ENCODE assay signal across 1 cellular context in the genomic region with DNA sequence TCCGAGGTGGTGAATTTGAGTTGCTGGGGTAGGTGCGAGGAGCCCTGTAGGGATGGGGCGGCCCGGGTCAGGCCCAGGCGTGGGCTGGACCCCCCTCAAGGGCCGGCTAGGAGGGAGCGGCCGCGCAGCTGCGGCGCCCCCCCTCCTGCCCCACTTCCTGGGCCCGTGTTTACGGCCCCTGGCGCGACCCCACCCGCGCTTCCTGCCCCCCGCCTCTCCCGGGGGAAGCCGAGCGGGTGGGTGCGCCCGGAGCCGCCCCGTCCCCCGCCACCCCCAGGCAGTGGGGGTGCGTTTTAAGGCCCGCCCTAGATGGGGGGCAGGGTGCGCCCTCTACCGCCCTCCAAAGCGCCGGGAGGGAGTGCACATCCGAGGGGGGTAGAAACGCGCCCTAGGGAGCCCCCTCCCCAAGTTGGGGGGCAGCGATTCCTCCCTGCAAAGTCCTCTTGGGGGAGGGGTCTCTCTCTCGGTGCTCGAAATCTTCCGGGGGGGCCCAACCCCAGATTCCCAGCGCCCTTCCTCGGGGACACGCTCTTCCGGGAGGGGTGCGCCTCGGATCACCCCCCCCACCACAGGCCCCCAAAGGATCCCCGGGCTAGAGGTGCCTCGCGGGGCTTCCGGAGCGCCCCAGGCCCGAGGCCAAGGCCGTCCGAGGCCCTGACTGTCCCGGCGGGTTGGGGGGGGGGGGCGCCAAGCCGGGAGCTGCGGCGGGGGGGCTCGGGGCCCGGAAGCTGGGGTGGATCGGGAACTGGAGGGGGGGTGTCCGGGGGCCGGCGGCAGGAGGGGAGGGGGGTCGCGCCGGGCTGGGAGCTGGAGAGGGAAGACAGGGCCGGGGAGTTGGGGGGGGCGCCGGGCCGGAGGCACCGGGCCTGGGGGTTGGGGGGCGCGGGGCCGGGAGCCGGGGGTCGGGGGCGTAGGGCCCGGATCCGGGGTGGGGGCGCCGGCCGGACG.
TF ChIP-seq lines count a peak whose summit lies in the region.

No MANE protein-coding gene starts in this region.

TF ChIP-seq in K562, 482 proteins besides CTCF, POLR2A, EP300 and RAD21 (continues in another document):
- TF ChIP-seq U2AF2 (optimal IDR thresholded peaks at IDR 0.05; ENCODE audit: low read depth, low read length) (no peak), ZSCAN32 (CRISPR knock-in tag; IDR thresholded peaks at IDR 0.05) (peak; percentile 50; the same call in 1 of the 2 replicates), ZBTB7A (IDR thresholded peaks at IDR 0.05; ENCODE audit: borderline replicate concordance, control insufficient read depth, low read depth, low read length) (peak; percentile 97), ELF1 (tag; IDR thresholded peaks at IDR 0.05) (peak; percentile 74), CCNT2 (IDR thresholded peaks at IDR 0.05; ENCODE audit: borderline replicate concordance, extremely low read depth, insufficient read length, low read depth, low read length) (peak; percentile 46), MAFF (IDR thresholded peaks at IDR 0.05; ENCODE audit: low read length) (no peak), CBX3 (IDR thresholded peaks at IDR 0.05; ENCODE audit: borderline replicate concordance in 1 of 2, low read length in 2 of 2) (no peak), JUN (IDR thresholded peaks at IDR 0.05; ENCODE audit: borderline replicate concordance, low read depth, low read length) (no peak), JUN (CRISPR knock-in tag; IDR thresholded peaks at IDR 0.05; ENCODE audit: borderline replicate concordance) (no peak), CXXC5 (CRISPR knock-in tag; IDR thresholded peaks at IDR 0.05) (peak; percentile 65), ZNF75A (CRISPR knock-in tag; IDR thresholded peaks at IDR 0.05) (no peak), OTX1 (CRISPR knock-in tag; IDR thresholded peaks at IDR 0.05) (peak; percentile 61; the same call in 1 of the 2 replicates), CBFA2T2 (conservative IDR thresholded peaks at IDR 0.05) (no peak), RB1 (IDR thresholded peaks at IDR 0.05; ENCODE audit: low read depth) (peak; percentile 66), TBP (optimal IDR thresholded peaks at IDR 0.05; ENCODE audit: low read depth, low read length) (peak; percentile 26), MTA3 (IDR thresholded peaks at IDR 0.05; ENCODE audit: borderline replicate concordance) (peak; percentile 76), ELF4 (CRISPR knock-in tag; IDR thresholded peaks at IDR 0.05) (0 out of 2 replicates have a peak, but pooled peaks have one; percentile 24), IFI16 (CRISPR knock-in tag; IDR thresholded peaks at IDR 0.05) (no peak), SOX6 (IDR thresholded peaks at IDR 0.05) (no peak), CC2D1A (IDR thresholded peaks at IDR 0.05) (peak; percentile 12; the same call in 1 of the 2 replicates)
- TF ChIP-seq, protein P1, sequence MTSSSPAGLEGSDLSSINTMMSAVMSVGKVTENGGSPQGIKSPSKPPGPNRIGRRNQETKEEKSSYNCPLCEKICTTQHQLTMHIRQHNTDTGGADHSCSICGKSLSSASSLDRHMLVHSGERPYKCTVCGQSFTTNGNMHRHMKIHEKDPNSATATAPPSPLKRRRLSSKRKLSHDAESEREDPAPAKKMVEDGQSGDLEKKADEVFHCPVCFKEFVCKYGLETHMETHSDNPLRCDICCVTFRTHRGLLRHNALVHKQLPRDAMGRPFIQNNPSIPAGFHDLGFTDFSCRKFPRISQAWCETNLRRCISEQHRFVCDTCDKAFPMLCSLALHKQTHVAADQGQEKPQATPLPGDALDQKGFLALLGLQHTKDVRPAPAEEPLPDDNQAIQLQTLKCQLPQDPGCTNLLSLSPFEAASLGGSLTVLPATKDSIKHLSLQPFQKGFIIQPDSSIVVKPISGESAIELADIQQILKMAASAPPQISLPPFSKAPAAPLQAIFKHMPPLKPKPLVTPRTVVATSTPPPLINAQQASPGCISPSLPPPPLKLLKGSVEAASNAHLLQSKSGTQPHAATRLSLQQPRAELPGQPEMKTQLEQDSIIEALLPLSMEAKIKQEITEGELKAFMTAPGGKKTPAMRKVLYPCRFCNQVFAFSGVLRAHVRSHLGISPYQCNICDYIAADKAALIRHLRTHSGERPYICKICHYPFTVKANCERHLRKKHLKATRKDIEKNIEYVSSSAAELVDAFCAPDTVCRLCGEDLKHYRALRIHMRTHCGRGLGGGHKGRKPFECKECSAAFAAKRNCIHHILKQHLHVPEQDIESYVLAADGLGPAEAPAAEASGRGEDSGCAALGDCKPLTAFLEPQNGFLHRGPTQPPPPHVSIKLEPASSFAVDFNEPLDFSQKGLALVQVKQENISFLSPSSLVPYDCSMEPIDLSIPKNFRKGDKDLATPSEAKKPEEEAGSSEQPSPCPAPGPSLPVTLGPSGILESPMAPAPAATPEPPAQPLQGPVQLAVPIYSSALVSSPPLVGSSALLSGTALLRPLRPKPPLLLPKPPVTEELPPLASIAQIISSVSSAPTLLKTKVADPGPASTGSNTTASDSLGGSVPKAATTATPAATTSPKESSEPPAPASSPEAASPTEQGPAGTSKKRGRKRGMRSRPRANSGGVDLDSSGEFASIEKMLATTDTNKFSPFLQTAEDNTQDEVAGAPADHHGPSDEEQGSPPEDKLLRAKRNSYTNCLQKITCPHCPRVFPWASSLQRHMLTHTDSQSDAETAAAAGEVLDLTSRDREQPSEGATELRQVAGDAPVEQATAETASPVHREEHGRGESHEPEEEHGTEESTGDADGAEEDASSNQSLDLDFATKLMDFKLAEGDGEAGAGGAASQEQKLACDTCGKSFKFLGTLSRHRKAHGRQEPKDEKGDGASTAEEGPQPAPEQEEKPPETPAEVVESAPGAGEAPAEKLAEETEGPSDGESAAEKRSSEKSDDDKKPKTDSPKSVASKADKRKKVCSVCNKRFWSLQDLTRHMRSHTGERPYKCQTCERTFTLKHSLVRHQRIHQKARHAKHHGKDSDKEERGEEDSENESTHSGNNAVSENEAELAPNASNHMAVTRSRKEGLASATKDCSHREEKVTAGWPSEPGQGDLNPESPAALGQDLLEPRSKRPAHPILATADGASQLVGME (CRISPR knock-in tag; IDR thresholded peaks at IDR 0.05): no peak
- TF ChIP-seq, protein P2, sequence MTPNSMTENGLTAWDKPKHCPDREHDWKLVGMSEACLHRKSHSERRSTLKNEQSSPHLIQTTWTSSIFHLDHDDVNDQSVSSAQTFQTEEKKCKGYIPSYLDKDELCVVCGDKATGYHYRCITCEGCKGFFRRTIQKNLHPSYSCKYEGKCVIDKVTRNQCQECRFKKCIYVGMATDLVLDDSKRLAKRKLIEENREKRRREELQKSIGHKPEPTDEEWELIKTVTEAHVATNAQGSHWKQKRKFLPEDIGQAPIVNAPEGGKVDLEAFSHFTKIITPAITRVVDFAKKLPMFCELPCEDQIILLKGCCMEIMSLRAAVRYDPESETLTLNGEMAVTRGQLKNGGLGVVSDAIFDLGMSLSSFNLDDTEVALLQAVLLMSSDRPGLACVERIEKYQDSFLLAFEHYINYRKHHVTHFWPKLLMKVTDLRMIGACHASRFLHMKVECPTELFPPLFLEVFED (CRISPR knock-in tag; conservative IDR thresholded peaks at IDR 0.05): 0 out of 2 replicates have a peak, but pooled peaks have one; percentile 65
- TF ChIP-seq, protein P3, sequence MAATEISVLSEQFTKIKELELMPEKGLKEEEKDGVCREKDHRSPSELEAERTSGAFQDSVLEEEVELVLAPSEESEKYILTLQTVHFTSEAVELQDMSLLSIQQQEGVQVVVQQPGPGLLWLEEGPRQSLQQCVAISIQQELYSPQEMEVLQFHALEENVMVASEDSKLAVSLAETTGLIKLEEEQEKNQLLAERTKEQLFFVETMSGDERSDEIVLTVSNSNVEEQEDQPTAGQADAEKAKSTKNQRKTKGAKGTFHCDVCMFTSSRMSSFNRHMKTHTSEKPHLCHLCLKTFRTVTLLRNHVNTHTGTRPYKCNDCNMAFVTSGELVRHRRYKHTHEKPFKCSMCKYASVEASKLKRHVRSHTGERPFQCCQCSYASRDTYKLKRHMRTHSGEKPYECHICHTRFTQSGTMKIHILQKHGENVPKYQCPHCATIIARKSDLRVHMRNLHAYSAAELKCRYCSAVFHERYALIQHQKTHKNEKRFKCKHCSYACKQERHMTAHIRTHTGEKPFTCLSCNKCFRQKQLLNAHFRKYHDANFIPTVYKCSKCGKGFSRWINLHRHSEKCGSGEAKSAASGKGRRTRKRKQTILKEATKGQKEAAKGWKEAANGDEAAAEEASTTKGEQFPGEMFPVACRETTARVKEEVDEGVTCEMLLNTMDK (IDR thresholded peaks at IDR 0.05; ENCODE audit: borderline replicate concordance, insufficient read depth, low read depth, low read length, poor library complexity, severe bottlenecking): peak; percentile 64
- TF ChIP-seq, protein P4, sequence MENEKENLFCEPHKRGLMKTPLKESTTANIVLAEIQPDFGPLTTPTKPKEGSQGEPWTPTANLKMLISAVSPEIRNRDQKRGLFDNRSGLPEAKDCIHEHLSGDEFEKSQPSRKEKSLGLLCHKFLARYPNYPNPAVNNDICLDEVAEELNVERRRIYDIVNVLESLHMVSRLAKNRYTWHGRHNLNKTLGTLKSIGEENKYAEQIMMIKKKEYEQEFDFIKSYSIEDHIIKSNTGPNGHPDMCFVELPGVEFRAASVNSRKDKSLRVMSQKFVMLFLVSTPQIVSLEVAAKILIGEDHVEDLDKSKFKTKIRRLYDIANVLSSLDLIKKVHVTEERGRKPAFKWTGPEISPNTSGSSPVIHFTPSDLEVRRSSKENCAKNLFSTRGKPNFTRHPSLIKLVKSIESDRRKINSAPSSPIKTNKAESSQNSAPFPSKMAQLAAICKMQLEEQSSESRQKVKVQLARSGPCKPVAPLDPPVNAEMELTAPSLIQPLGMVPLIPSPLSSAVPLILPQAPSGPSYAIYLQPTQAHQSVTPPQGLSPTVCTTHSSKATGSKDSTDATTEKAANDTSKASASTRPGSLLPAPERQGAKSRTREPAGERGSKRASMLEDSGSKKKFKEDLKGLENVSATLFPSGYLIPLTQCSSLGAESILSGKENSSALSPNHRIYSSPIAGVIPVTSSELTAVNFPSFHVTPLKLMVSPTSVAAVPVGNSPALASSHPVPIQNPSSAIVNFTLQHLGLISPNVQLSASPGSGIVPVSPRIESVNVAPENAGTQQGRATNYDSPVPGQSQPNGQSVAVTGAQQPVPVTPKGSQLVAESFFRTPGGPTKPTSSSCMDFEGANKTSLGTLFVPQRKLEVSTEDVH (IDR thresholded peaks at IDR 0.05; ENCODE audit: low read depth, partially characterized antibody): no peak
- TF ChIP-seq, protein P5, sequence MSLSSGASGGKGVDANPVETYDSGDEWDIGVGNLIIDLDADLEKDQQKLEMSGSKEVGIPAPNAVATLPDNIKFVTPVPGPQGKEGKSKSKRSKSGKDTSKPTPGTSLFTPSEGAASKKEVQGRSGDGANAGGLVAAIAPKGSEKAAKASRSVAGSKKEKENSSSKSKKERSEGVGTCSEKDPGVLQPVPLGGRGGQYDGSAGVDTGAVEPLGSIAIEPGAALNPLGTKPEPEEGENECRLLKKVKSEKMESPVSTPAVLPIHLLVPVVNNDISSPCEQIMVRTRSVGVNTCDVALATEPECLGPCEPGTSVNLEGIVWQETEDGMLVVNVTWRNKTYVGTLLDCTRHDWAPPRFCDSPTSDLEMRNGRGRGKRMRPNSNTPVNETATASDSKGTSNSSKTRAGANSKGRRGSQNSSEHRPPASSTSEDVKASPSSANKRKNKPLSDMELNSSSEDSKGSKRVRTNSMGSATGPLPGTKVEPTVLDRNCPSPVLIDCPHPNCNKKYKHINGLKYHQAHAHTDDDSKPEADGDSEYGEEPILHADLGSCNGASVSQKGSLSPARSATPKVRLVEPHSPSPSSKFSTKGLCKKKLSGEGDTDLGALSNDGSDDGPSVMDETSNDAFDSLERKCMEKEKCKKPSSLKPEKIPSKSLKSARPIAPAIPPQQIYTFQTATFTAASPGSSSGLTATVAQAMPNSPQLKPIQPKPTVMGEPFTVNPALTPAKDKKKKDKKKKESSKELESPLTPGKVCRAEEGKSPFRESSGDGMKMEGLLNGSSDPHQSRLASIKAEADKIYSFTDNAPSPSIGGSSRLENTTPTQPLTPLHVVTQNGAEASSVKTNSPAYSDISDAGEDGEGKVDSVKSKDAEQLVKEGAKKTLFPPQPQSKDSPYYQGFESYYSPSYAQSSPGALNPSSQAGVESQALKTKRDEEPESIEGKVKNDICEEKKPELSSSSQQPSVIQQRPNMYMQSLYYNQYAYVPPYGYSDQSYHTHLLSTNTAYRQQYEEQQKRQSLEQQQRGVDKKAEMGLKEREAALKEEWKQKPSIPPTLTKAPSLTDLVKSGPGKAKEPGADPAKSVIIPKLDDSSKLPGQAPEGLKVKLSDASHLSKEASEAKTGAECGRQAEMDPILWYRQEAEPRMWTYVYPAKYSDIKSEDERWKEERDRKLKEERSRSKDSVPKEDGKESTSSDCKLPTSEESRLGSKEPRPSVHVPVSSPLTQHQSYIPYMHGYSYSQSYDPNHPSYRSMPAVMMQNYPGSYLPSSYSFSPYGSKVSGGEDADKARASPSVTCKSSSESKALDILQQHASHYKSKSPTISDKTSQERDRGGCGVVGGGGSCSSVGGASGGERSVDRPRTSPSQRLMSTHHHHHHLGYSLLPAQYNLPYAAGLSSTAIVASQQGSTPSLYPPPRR (CRISPR knock-in tag; IDR thresholded peaks at IDR 0.05; ENCODE audit: borderline replicate concordance): no peak
- TF ChIP-seq, protein P6, sequence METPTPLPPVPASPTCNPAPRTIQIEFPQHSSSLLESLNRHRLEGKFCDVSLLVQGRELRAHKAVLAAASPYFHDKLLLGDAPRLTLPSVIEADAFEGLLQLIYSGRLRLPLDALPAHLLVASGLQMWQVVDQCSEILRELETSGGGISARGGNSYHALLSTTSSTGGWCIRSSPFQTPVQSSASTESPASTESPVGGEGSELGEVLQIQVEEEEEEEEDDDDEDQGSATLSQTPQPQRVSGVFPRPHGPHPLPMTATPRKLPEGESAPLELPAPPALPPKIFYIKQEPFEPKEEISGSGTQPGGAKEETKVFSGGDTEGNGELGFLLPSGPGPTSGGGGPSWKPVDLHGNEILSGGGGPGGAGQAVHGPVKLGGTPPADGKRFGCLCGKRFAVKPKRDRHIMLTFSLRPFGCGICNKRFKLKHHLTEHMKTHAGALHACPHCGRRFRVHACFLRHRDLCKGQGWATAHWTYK (CRISPR knock-in tag; IDR thresholded peaks at IDR 0.05): peak; percentile 67; the same call in 1 of the 2 replicates
- TF ChIP-seq, protein P7, sequence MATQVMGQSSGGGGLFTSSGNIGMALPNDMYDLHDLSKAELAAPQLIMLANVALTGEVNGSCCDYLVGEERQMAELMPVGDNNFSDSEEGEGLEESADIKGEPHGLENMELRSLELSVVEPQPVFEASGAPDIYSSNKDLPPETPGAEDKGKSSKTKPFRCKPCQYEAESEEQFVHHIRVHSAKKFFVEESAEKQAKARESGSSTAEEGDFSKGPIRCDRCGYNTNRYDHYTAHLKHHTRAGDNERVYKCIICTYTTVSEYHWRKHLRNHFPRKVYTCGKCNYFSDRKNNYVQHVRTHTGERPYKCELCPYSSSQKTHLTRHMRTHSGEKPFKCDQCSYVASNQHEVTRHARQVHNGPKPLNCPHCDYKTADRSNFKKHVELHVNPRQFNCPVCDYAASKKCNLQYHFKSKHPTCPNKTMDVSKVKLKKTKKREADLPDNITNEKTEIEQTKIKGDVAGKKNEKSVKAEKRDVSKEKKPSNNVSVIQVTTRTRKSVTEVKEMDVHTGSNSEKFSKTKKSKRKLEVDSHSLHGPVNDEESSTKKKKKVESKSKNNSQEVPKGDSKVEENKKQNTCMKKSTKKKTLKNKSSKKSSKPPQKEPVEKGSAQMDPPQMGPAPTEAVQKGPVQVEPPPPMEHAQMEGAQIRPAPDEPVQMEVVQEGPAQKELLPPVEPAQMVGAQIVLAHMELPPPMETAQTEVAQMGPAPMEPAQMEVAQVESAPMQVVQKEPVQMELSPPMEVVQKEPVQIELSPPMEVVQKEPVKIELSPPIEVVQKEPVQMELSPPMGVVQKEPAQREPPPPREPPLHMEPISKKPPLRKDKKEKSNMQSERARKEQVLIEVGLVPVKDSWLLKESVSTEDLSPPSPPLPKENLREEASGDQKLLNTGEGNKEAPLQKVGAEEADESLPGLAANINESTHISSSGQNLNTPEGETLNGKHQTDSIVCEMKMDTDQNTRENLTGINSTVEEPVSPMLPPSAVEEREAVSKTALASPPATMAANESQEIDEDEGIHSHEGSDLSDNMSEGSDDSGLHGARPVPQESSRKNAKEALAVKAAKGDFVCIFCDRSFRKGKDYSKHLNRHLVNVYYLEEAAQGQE (CRISPR knock-in tag; IDR thresholded peaks at IDR 0.05; ENCODE audit: low read depth): peak; percentile 38; the same call in 1 of the 2 replicates
